Comparison of ENCODE assay signal across 35 cellular contexts in the genomic region with DNA sequence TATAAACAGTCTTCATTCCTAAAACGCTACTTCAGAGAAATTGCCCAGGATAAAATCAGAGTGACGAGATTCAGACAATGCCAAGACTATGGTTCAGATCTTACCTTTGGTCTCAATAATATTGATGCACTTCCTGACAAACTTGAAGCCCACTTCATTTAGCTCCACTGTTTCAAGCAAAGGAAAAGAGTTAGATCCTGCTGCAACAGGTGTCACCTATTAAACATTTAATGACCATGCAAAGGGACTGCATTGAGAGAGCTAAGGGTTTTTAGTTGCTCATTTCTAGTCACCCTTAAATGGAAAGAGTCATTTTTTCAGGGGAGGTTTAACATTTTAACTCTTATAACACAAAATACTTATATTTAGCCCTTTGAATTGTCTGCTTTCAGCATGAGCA.
"Had no signal": no experiment of that assay in that cellular context is flagged by ENCODE, and none has a peak within 500 bp of the region (broad histone marks: within the 10 kb centered on the region; RNA-seq: fewer than 3 reads in every experiment).

No MANE protein-coding gene starts in this region.

- H3K27ac ChIP-seq: adrenal gland, body of pancreas, brain microvascular endothelial cell, breast epithelium, VCaP had no signal

- H3K4me3 ChIP-seq: adrenal gland, body of pancreas, breast epithelium had no signal

- H3K27me3 ChIP-seq: adrenal gland, body of pancreas, brain microvascular endothelial cell had no signal

- H3K27ac Mint-ChIP-seq: activated B cell treated with CpG ODN at 0.5 μM for 24 hours; activated CD4-positive, alpha-beta memory T cell treated with anti-CD3 and anti-CD28 coated beads for 36 hours; activated CD4-positive, alpha-beta T cell treated with anti-CD3 and anti-CD28 coated beads, Interleukin-2, amount 10 ng/mL, durations not matched to agents 24 days and 14 days; activated CD8-positive, alpha-beta T cell treated with anti-CD3 and anti-CD28 coated beads for 36 hours; activated naive CD4-positive, alpha-beta T cell treated with anti-CD3 and anti-CD28 coated beads for 36 hours; activated naive CD4-positive, alpha-beta T cell treated with anti-CD3 and anti-CD28 coated beads, Interleukin-2, amount 50 U/mL, for 72 hours; activated naive CD8-positive, alpha-beta T cell treated with anti-CD3 and anti-CD28 coated beads for 36 hours; activated T-cell treated with anti-CD3 and anti-CD28 coated beads, Interleukin-2, amount 50 U/mL, for 72 hours; activated T-helper 1 cell treated with anti-CD3 and anti-CD28 coated beads, Interleukin-12 subunit alpha, Interleukin-12 subunit beta, Interleukin-2, Interleukin-4 antibody, amounts not matched to agents 30 ng/mL and 10 ng/mL and 1 ng/mL, durations not matched to agents 14 hours and 24 hours and 36 hours; activated T-helper 17 cell treated with anti-CD3 and anti-CD28 coated beads, Interleukin-2, amount 50 U/mL, for 72 hours; T-helper 1 cell treated with Interleukin-12 subunit alpha and Interleukin-12 subunit beta and Interleukin-4 antibody, amounts not matched to agents 30 μg/mL and 1 μg/mL, for 36 hours; T-helper 2 cell treated with Interferon-gamma antibody and Interleukin-4, amounts not matched to agents 5 μg/mL and 100 μg/mL, for 36 hours had no signal

- DNase-seq: activated B cell treated with CpG ODN at 0.5 μM for 24 hours; activated CD4-positive, alpha-beta memory T cell treated with anti-CD3 and anti-CD28 coated beads for 36 hours; activated CD4-positive, alpha-beta T cell treated with anti-CD3 and anti-CD28 coated beads for 4 hours; activated CD4-positive, alpha-beta T cell treated with anti-CD3 and anti-CD28 coated beads, Interleukin-2, amount 10 ng/mL, durations not matched to agents 24 days and 14 days; activated CD4-positive, alpha-beta T cell treated with anti-CD3 and anti-CD28 coated beads, Interleukin-2, amount 50 U/mL, for 1 hour; activated CD4-positive, alpha-beta T cell treated with anti-CD3 and anti-CD28 coated beads, Interleukin-2, amount 50 U/mL, for 4 hours; activated CD4-positive, CD25-positive, alpha-beta regulatory T cell treated with anti-CD3 and anti-CD28 coated beads, Interleukin-2, amount 50 U/mL, for 72 hours; activated CD8-positive, alpha-beta memory T cell treated with anti-CD3 and anti-CD28 coated beads, Interleukin-2, amount 50 U/mL, for 4 hours; activated CD8-positive, alpha-beta T cell treated with anti-CD3 and anti-CD28 coated beads for 36 hours; activated effector memory CD4-positive, alpha-beta T cell treated with anti-CD3 and anti-CD28 coated beads, Interleukin-2, amount 50 U/mL, for 16 hours; activated gamma-delta T cell treated with Interleukin-2 at 50 U/mL for 16 hours; activated naive CD4-positive, alpha-beta T cell; activated naive CD4-positive, alpha-beta T cell treated with anti-CD3 and anti-CD28 coated beads for 36 hours; activated naive CD4-positive, alpha-beta T cell treated with anti-CD3 and anti-CD28 coated beads, Interleukin-2, amount 50 U/mL, for 16 hours; activated naive CD8-positive, alpha-beta T cell treated with anti-CD3 and anti-CD28 coated beads for 36 hours; activated T-cell treated with anti-CD3 and anti-CD28 coated beads for 4 hours; activated T-cell treated with anti-CD3 and anti-CD28 coated beads, Interleukin-2, amount 50 U/mL, for 1 hour; activated T-cell treated with anti-CD3 and anti-CD28 coated beads, Interleukin-2, amount 50 U/mL, for 4 hours; activated T-cell treated with anti-CD3 and anti-CD28 coated beads, Interleukin-2, amount 50 U/mL, for 72 hours; adrenal gland; amniotic stem cell; aorta; body of pancreas; brain microvascular endothelial cell; central memory CD4-positive, alpha-beta T cell; T-helper 1 cell; T-helper 2 cell; T-helper 9 cell had no signal

- H3K27me3 Mint-ChIP-seq: activated B cell treated with CpG ODN at 0.5 μM for 24 hours; activated CD4-positive, alpha-beta memory T cell treated with anti-CD3 and anti-CD28 coated beads for 36 hours; activated CD4-positive, alpha-beta T cell treated with anti-CD3 and anti-CD28 coated beads, Interleukin-2, amount 10 ng/mL, durations not matched to agents 24 days and 14 days; activated T-helper 17 cell treated with anti-CD3 and anti-CD28 coated beads, Interleukin-2, amount 50 U/mL, for 72 hours had no signal

- ATAC-seq: activated CD8-positive, alpha-beta T cell treated with anti-CD3 and anti-CD28 coated beads for 36 hours; activated naive CD4-positive, alpha-beta T cell treated with anti-CD3 and anti-CD28 coated beads, Interleukin-2, amount 50 U/mL, for 72 hours; activated T-cell treated with anti-CD3 and anti-CD28 coated beads, Interleukin-2, amount 50 U/mL, for 4 hours; activated T-cell treated with anti-CD3 and anti-CD28 coated beads, Interleukin-2, amount 50 U/mL, for 72 hours; activated T-helper 17 cell treated with anti-CD3 and anti-CD28 coated beads, Interleukin-2, amount 50 U/mL, for 72 hours; body of pancreas had no signal

- H3K4me3 Mint-ChIP-seq: activated B cell treated with CpG ODN at 0.5 μM for 24 hours; activated CD4-positive, alpha-beta memory T cell treated with anti-CD3 and anti-CD28 coated beads for 36 hours; activated CD4-positive, alpha-beta T cell treated with anti-CD3 and anti-CD28 coated beads, Interleukin-2, amount 10 ng/mL, durations not matched to agents 24 days and 14 days; activated CD8-positive, alpha-beta T cell treated with anti-CD3 and anti-CD28 coated beads for 36 hours; activated naive CD4-positive, alpha-beta T cell treated with anti-CD3 and anti-CD28 coated beads for 36 hours; activated naive CD8-positive, alpha-beta T cell treated with anti-CD3 and anti-CD28 coated beads for 36 hours; activated T-cell treated with anti-CD3 and anti-CD28 coated beads, Interleukin-2, amount 50 U/mL, for 4 hours; activated T-cell treated with anti-CD3 and anti-CD28 coated beads, Interleukin-2, amount 50 U/mL, for 72 hours; activated T-helper 1 cell treated with anti-CD3 and anti-CD28 coated beads, Interleukin-12 subunit alpha, Interleukin-12 subunit beta, Interleukin-2, Interleukin-4 antibody, amounts not matched to agents 30 ng/mL and 10 ng/mL and 1 ng/mL, durations not matched to agents 14 hours and 24 hours and 36 hours; activated T-helper 17 cell treated with anti-CD3 and anti-CD28 coated beads, Interleukin-2, amount 50 U/mL, for 72 hours; T-helper 1 cell treated with Interleukin-12 subunit alpha and Interleukin-12 subunit beta and Interleukin-4 antibody, amounts not matched to agents 30 μg/mL and 1 μg/mL, for 36 hours; T-helper 2 cell treated with Interferon-gamma antibody and Interleukin-4, amounts not matched to agents 5 μg/mL and 100 μg/mL, for 36 hours had no signal

- H3K4me1 ChIP-seq: adrenal gland, body of pancreas, breast epithelium had no signal

- H3K36me3 Mint-ChIP-seq: activated CD4-positive, alpha-beta memory T cell treated with anti-CD3 and anti-CD28 coated beads for 36 hours; activated naive CD4-positive, alpha-beta T cell treated with anti-CD3 and anti-CD28 coated beads, Interleukin-2, amount 50 U/mL, for 72 hours; activated naive CD8-positive, alpha-beta T cell treated with anti-CD3 and anti-CD28 coated beads for 36 hours had no signal

- H3K9me3 ChIP-seq: adrenal gland, body of pancreas, breast epithelium had no signal

- H3K4me1 Mint-ChIP-seq: activated B cell treated with CpG ODN at 0.5 μM for 24 hours; activated CD4-positive, alpha-beta T cell treated with anti-CD3 and anti-CD28 coated beads, Interleukin-2, amount 10 ng/mL, durations not matched to agents 24 days and 14 days; activated naive CD8-positive, alpha-beta T cell treated with anti-CD3 and anti-CD28 coated beads for 36 hours; activated T-helper 17 cell treated with anti-CD3 and anti-CD28 coated beads, Interleukin-2, amount 50 U/mL, for 72 hours had no signal

- H3K9me3 Mint-ChIP-seq: activated B cell treated with CpG ODN at 0.5 μM for 24 hours; activated CD4-positive, alpha-beta memory T cell treated with anti-CD3 and anti-CD28 coated beads for 36 hours; activated CD4-positive, alpha-beta T cell treated with anti-CD3 and anti-CD28 coated beads, Interleukin-2, amount 10 ng/mL, durations not matched to agents 24 days and 14 days; activated CD8-positive, alpha-beta T cell treated with anti-CD3 and anti-CD28 coated beads for 36 hours; activated naive CD4-positive, alpha-beta T cell treated with anti-CD3 and anti-CD28 coated beads for 36 hours; activated naive CD4-positive, alpha-beta T cell treated with anti-CD3 and anti-CD28 coated beads, Interleukin-2, amount 50 U/mL, for 72 hours; activated naive CD8-positive, alpha-beta T cell treated with anti-CD3 and anti-CD28 coated beads for 36 hours; activated T-cell treated with anti-CD3 and anti-CD28 coated beads, Interleukin-2, amount 50 U/mL, for 4 hours; activated T-cell treated with anti-CD3 and anti-CD28 coated beads, Interleukin-2, amount 50 U/mL, for 72 hours; activated T-helper 1 cell treated with anti-CD3 and anti-CD28 coated beads, Interleukin-12 subunit alpha, Interleukin-12 subunit beta, Interleukin-2, Interleukin-4 antibody, amounts not matched to agents 30 ng/mL and 10 ng/mL and 1 ng/mL, durations not matched to agents 14 hours and 24 hours and 36 hours; activated T-helper 17 cell treated with anti-CD3 and anti-CD28 coated beads, Interleukin-2, amount 50 U/mL, for 72 hours; T-helper 1 cell treated with Interleukin-12 subunit alpha and Interleukin-12 subunit beta and Interleukin-4 antibody, amounts not matched to agents 30 μg/mL and 1 μg/mL, for 36 hours; T-helper 2 cell treated with Interferon-gamma antibody and Interleukin-4, amounts not matched to agents 5 μg/mL and 100 μg/mL, for 36 hours had no signal

- H3K36me3 ChIP-seq: adrenal gland, brain microvascular endothelial cell, breast epithelium had no signal
